ENCODE assay signal across 1 cellular context in genomic region chr12:6851921-6852650, GRCh38.
TF ChIP-seq lines count a peak whose summit lies in the region.

USP5 (plus strand) TSS chr12:6852150; CDS start chr12:6852180, 30 bp downstream.

TF ChIP-seq in HepG2, 621 proteins besides CTCF, POLR2A, EP300 and RAD21 (continued from another document and continues in another):
- peak; percentile 70; the same call in 1 of the 2 replicates for TF ChIP-seq E2F2 (CRISPR knock-in tag; IDR thresholded peaks at IDR 0.05; ENCODE audit: borderline replicate concordance)
- TF ChIP-seq HNRNPUL1 (IDR thresholded peaks at IDR 0.05; ENCODE audit: low read depth, low read length), result no peak
- TF ChIP-seq PRPF4 (IDR thresholded peaks at IDR 0.05; ENCODE audit: low read depth, low read length, poor library complexity, severe bottlenecking), result no peak
- TF ChIP-seq ZC3H13 (CRISPR knock-in tag; IDR thresholded peaks at IDR 0.05), result 0 out of 2 replicates have a peak, but pooled peaks have one; percentile 4
- TF ChIP-seq HIC2 (CRISPR knock-in tag; IDR thresholded peaks at IDR 0.05; ENCODE audit: low read depth), result no peak
- TF ChIP-seq CREB1 (IDR thresholded peaks at IDR 0.05), result peak; percentile 86
- peak; percentile 94 for TF ChIP-seq CREB1 (CRISPR knock-in tag; IDR thresholded peaks at IDR 0.05)
- no peak for TF ChIP-seq ATM (IDR thresholded peaks at IDR 0.05; ENCODE audit: borderline replicate concordance)
- peak; percentile 91 for TF ChIP-seq NFYB (CRISPR knock-in tag; IDR thresholded peaks at IDR 0.05)
- TF ChIP-seq FOXK2 (IDR thresholded peaks at IDR 0.05), result no peak
- no peak for TF ChIP-seq ZNF17 (CRISPR knock-in tag; IDR thresholded peaks at IDR 0.05)
- TF ChIP-seq ZBED4 (CRISPR knock-in tag; IDR thresholded peaks at IDR 0.05; ENCODE audit: borderline replicate concordance), result no peak
- no peak for TF ChIP-seq ZNF121 (CRISPR knock-in tag; IDR thresholded peaks at IDR 0.05)
- TF ChIP-seq PCBP1 (IDR thresholded peaks at IDR 0.05; ENCODE audit: borderline replicate concordance, low read depth, low read length), result peak; percentile 88; the same call in 1 of the 2 replicates
- TF ChIP-seq ZNF790 (CRISPR knock-in tag; IDR thresholded peaks at IDR 0.05; ENCODE audit: borderline replicate concordance), result no peak
- no peak for TF ChIP-seq PAF1 (CRISPR knock-in tag; IDR thresholded peaks at IDR 0.05)
- TF ChIP-seq TFAP4 (IDR thresholded peaks at IDR 0.05; ENCODE audit: borderline replicate concordance, low read depth), result peak; percentile 46; the same call in 1 of the 2 replicates
- TF ChIP-seq ZNF275 (CRISPR knock-in tag; IDR thresholded peaks at IDR 0.05; ENCODE audit: borderline replicate concordance), result 0 out of 2 replicates have a peak, but pooled peaks have one; percentile 63
- no peak for TF ChIP-seq DNMT3B (CRISPR knock-in tag; conservative IDR thresholded peaks at IDR 0.05)
- TF ChIP-seq ZBTB3 (CRISPR knock-in tag; IDR thresholded peaks at IDR 0.05; ENCODE audit: borderline replicate concordance, low read depth), result no peak
- no peak; the same call in 1 of the 2 replicates for TF ChIP-seq IKZF5 (CRISPR knock-in tag; IDR thresholded peaks at IDR 0.05)
- TF ChIP-seq ELK4 (CRISPR knock-in tag; IDR thresholded peaks at IDR 0.05; ENCODE audit: borderline replicate concordance), result no peak; the same call in 1 of the 2 replicates
- TF ChIP-seq ZUFSP (CRISPR knock-in tag; IDR thresholded peaks at IDR 0.05; ENCODE audit: borderline replicate concordance), result no peak
- peak; percentile 19; the same call in 1 of the 2 replicates for TF ChIP-seq ZNF773 (CRISPR knock-in tag; IDR thresholded peaks at IDR 0.05; ENCODE audit: borderline replicate concordance)
- no peak for TF ChIP-seq RBM39 (IDR thresholded peaks at IDR 0.05; ENCODE audit: low read depth, low read length, poor library complexity, severe bottlenecking)
- TF ChIP-seq TEF (CRISPR knock-in tag; IDR thresholded peaks at IDR 0.05), result no peak
- TF ChIP-seq ZNF556 (CRISPR knock-in tag; IDR thresholded peaks at IDR 0.05; ENCODE audit: borderline replicate concordance), result no peak; the same call in 1 of the 2 replicates
- 0 out of 2 replicates have a peak, but pooled peaks have one; percentile 51 for TF ChIP-seq ESRRA (CRISPR knock-in tag; IDR thresholded peaks at IDR 0.05; ENCODE audit: low read depth)
- TF ChIP-seq IKZF1 (IDR thresholded peaks at IDR 0.05), result no peak
- no peak for TF ChIP-seq GPN1 (CRISPR knock-in tag; IDR thresholded peaks at IDR 0.05; ENCODE audit: borderline replicate concordance)
- TF ChIP-seq SIX1 (CRISPR knock-in tag; IDR thresholded peaks at IDR 0.05; ENCODE audit: borderline replicate concordance), result no peak
- no peak for TF ChIP-seq ZNF660 (CRISPR knock-in tag; IDR thresholded peaks at IDR 0.05; ENCODE audit: borderline replicate concordance, low read depth)
- TF ChIP-seq RXRA (CRISPR knock-in tag; IDR thresholded peaks at IDR 0.05), result peak; percentile 39
- TF ChIP-seq ZNF792 (CRISPR knock-in tag; IDR thresholded peaks at IDR 0.05), result peak; percentile 81
- peak; percentile 73 for TF ChIP-seq KMT2B (CRISPR knock-in tag; IDR thresholded peaks at IDR 0.05)
- TF ChIP-seq ATF7 (IDR thresholded peaks at IDR 0.05), result no peak
- TF ChIP-seq ATF7 (CRISPR knock-in tag; IDR thresholded peaks at IDR 0.05), result peak; percentile 53; the same call in 1 of the 2 replicates
- no peak for TF ChIP-seq SMARCE1 (IDR thresholded peaks at IDR 0.05; ENCODE audit: borderline replicate concordance)
- TF ChIP-seq ZNF574 (CRISPR knock-in tag; IDR thresholded peaks at IDR 0.05), result peak; percentile 91
- TF ChIP-seq ZKSCAN5 (CRISPR knock-in tag; IDR thresholded peaks at IDR 0.05), result no peak
- peak; percentile 69; the same call in 1 of the 2 replicates for TF ChIP-seq YEATS2 (CRISPR knock-in tag; IDR thresholded peaks at IDR 0.05; ENCODE audit: borderline replicate concordance)
- TF ChIP-seq HMGA1 (CRISPR knock-in tag; conservative IDR thresholded peaks at IDR 0.05), result no peak
- TF ChIP-seq ZNF850 (CRISPR knock-in tag; conservative IDR thresholded peaks at IDR 0.05), result no peak
- 0 out of 2 replicates have a peak, but pooled peaks have one; percentile 23 for TF ChIP-seq TP53 (CRISPR knock-in tag; conservative IDR thresholded peaks at IDR 0.05)
- peak; percentile 75; the same call in 1 of the 2 replicates for TF ChIP-seq FOXC1 (CRISPR knock-in tag; IDR thresholded peaks at IDR 0.05; ENCODE audit: borderline replicate concordance)
